ENCODE assay signal across 9 cellular contexts in genomic region chr3:183555541-183556081, GRCh38. TPM values are rescaled to one million over a fixed set of nuclear protein-coding genes. Genes with fewer than 3 reads are reported as not detected.
DNase-seq lines count a peak whose midpoint lies in the region; ATAC-seq and TF ChIP-seq lines count a peak whose summit lies in the region.
"Had no signal": no experiment of that assay in that cellular context is flagged by ENCODE, and none has a peak within 500 bp of the region (broad histone marks: within the 10 kb centered on the region; RNA-seq: fewer than 3 reads in every experiment).

Gene KLHL6 (minus strand): TSS chr3:183555706. CDS start chr3:183555653, 53 bp downstream.

- TF ChIP-seq EP300 in ovary (IDR thresholded peaks at IDR 0.05) = no peak

- ATAC-seq in GM19468 (IDR thresholded peaks at IDR 0.05; ENCODE audit: extremely low read depth, unreplicated experiment) = peak; percentile 84
- ATAC-seq in activated CD8-positive, alpha-beta T cell treated with anti-CD3 and anti-CD28 coated beads, Interleukin-2, amount 10 ng/mL, durations not matched to agents 7 days and 5 days = peak; percentile 88

- H3K9me3 Mint-ChIP-seq in IgD-negative memory B cell = no peaks in the 10 kb centered on the region
- H3K9me3 Mint-ChIP-seq in activated CD8-positive, alpha-beta T cell treated with anti-CD3 and anti-CD28 coated beads, Interleukin-2, amount 10 ng/mL, durations not matched to agents 7 days and 5 days (ENCODE audit: insufficient read depth) = no peaks in the 10 kb centered on the region

- CTCF ChIA-PET in activated CD8-positive, alpha-beta T cell treated with anti-CD3 and anti-CD28 coated beads, Interleukin-2, amount 10 ng/mL, durations not matched to agents 7 days and 5 days (lab: Charles Lee) = interaction anchor here (1.0 to 1.4 kb wide), 2 partner anchors 31 to 80 kb away, joined by 3 to 6 read pairs; partner anchors contain the start of gene KLHL24

- H3K4me1 ChIP-seq in ovary (ENCODE audit: insufficient read depth) = peaks cover 1% of the 10 kb centered on the region

- H3K27me3 ChIP-seq in ovary = no peaks in the 10 kb centered on the region

- H3K27ac Mint-ChIP-seq in IgD-negative memory B cell = peak within 1 kb of the TSS; percentile 93 to 99 (median 96)
- peak within 1 kb of the TSS; percentile 94 for H3K27ac Mint-ChIP-seq in activated CD8-positive, alpha-beta T cell treated with anti-CD3 and anti-CD28 coated beads, Interleukin-2, amount 10 ng/mL, durations not matched to agents 7 days and 5 days

- no peaks in the 10 kb centered on the region for H3K9me3 ChIP-seq in ovary

- H3K4me1 Mint-ChIP-seq in IgD-negative memory B cell = peaks cover 38 to 48% (median 40%) of the 10 kb centered on the region in 3 donors
- H3K4me1 Mint-ChIP-seq in activated CD8-positive, alpha-beta T cell treated with anti-CD3 and anti-CD28 coated beads, Interleukin-2, amount 10 ng/mL, durations not matched to agents 7 days and 5 days (ENCODE audit: low read depth) = peaks cover 44% of the 10 kb centered on the region

- no peaks in the 10 kb centered on the region for H3K36me3 ChIP-seq in ovary

- no peak within 1 kb of the TSS for H3K4me3 ChIP-seq in ovary

- H3K27ac ChIP-seq in ovary = no peak within 1 kb of the TSS

- POLR2A ChIA-PET in activated CD8-positive, alpha-beta T cell treated with anti-CD3 and anti-CD28 coated beads, Interleukin-2, amount 10 ng/mL, durations not matched to agents 7 days and 5 days (lab: Charles Lee) = interaction anchor here (0.5 to 1.0 kb wide), 14 partner anchors 13 to 236 kb away, joined by 3 to 6 read pairs (median 3); partner anchors contain the start of genes KLHL24 and YEATS2

- peak; percentile 62 for DNase-seq in Ammon's horn (ENCODE audit: low spot score)
- peak; percentile 84 for DNase-seq in activated CD8-positive, alpha-beta T cell treated with anti-CD3 and anti-CD28 coated beads, Interleukin-2, amount 10 ng/mL, durations not matched to agents 7 days and 5 days
- DNase-seq in germinal center (ENCODE audit: low spot score) = peak; percentile 78
- peak; percentile 58 to 69 for DNase-seq in stimulated activated CD4-positive, alpha-beta T cell treated with anti-CD3 and anti-CD28 coated beads, Interleukin-4, amount 100 ng/mL, for 4 hours
- DNase-seq in islet precursor cell = no peak
- DNase-seq in ovary = no peak

- 66 to 69% (median 68%) methylated on average over 9 of the region's 9 CpGs for WGBS in ovary, 3 donors

- TF ChIP-seq CTCF in ovary (IDR thresholded peaks at IDR 0.05) = no peak

- intact Hi-C loops in ovary (cut with DNase I) = no loop called here

- H3K27me3 Mint-ChIP-seq in IgD-negative memory B cell = peaks cover 2% of the 10 kb centered on the region
- no peaks in the 10 kb centered on the region for H3K27me3 Mint-ChIP-seq in activated CD8-positive, alpha-beta T cell treated with anti-CD3 and anti-CD28 coated beads, Interleukin-2, amount 10 ng/mL, durations not matched to agents 7 days and 5 days (ENCODE audit: low read depth)

- H3K36me3 Mint-ChIP-seq in IgD-negative memory B cell = peaks cover 4% of the 10 kb centered on the region
- peaks cover 25% of the 10 kb centered on the region for H3K36me3 Mint-ChIP-seq in activated CD8-positive, alpha-beta T cell treated with anti-CD3 and anti-CD28 coated beads, Interleukin-2, amount 10 ng/mL, durations not matched to agents 7 days and 5 days (ENCODE audit: low read depth)

- H3K4me3 Mint-ChIP-seq in IgD-negative memory B cell = peak within 1 kb of the TSS; percentile 99 to 100 (median 99)
- peak within 1 kb of the TSS; percentile 91 for H3K4me3 Mint-ChIP-seq in activated CD8-positive, alpha-beta T cell treated with anti-CD3 and anti-CD28 coated beads, Interleukin-2, amount 10 ng/mL, durations not matched to agents 7 days and 5 days

- no peak for TF ChIP-seq POLR2A in ovary (IDR thresholded peaks at IDR 0.05)

RNA-seq across cellular contexts. Expression of gene KLHL6, which starts in this region (rescaled TPM):
- polyA plus RNA-seq in IgD-negative memory B cell (31.3 TPM), ovary (1 to 10 TPM in 1 of 2 donors, under 1 TPM in 1; 0.21 to 2.7 TPM)
- total RNA-seq in activated CD8-positive, alpha-beta T cell treated with anti-CD3 and anti-CD28 coated beads, Interleukin-2, amount 10 ng/mL, durations not matched to agents 7 days and 5 days = 10 to 100 TPM; 27.4 to 27.8 TPM
- total RNA-seq in ovary = 1 to 10 TPM in 2 of 7 donors, under 1 TPM in 5; 0.35 to 3.9 (median 0.92) TPM
- polyA plus RNA-seq: AG04450 had no signal

Comparison
In these comparisons a context has a peak if more than half of its experiments do, and no peak if none do; other contexts are left out.
1. RNA of gene KLHL6 (total RNA-seq): 27.4 to 27.8 TPM in activated CD8-positive, alpha-beta T cell treated with anti-CD3 and anti-CD28 coated beads, Interleukin-2, amount 10 ng/mL, durations not matched to agents 7 days and 5 days; 0.35 to 3.9 TPM in ovary; every median in the first group is over 4 times any median in the second.
2. DNase-seq: peak in Ammon's horn (single experiment), activated CD8-positive, alpha-beta T cell treated with anti-CD3 and anti-CD28 coated beads, Interleukin-2, amount 10 ng/mL, durations not matched to agents 7 days and 5 days (single experiment), germinal center (single experiment) and stimulated activated CD4-positive, alpha-beta T cell treated with anti-CD3 and anti-CD28 coated beads, Interleukin-4, amount 100 ng/mL, for 4 hours (2 of 2); none in islet precursor cell (single experiment) and ovary (0 of 5).